In the genomic region with DNA sequence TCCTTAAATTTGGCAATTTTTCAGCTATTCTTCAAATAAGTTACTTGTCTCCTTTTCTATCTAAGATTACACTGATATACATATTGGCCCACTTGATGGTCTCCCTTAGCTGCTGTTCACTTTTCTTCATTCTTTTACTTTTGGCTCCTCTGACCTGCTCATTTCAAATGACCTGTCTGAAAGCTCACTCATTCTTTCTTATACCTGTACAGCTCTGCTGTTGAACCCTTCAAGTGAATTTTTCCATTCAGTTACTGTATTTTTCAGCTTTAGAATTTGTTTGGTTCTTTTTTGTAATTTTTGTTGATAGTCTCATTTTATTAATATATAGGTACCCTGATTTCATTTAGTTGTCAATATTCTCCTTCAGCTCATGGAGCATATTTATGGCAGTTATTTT, we compare ENCODE assay signal across 26 cellular contexts.
"Had no signal": no experiment of that assay in that cellular context is flagged by ENCODE, and none has a peak within 500 bp of the region (broad histone marks: within the 10 kb centered on the region; RNA-seq: fewer than 3 reads in every experiment).

No MANE protein-coding gene starts in this region.

- ATAC-seq: effector memory CD8-positive, alpha-beta T cell; esophagus mucosa; foreskin keratinocyte; gastrocnemius medialis; gastroesophageal sphincter; heart left ventricle; heart right ventricle had no signal

- DNase-seq: colonic mucosa; cortex of kidney; dermis blood vessel endothelial cell; dorsolateral prefrontal cortex; effector CD4-positive, alpha-beta T cell; effector CD8-positive, alpha-beta T cell; effector memory CD4-positive, alpha-beta T cell; effector memory CD8-positive, alpha-beta T cell; endodermal cell; erythroblast; esophagus squamous epithelium; foreskin keratinocyte; foreskin melanocyte; gastrocnemius medialis; glutamatergic neuron; head of caudate nucleus; heart left ventricle; heart right ventricle had no signal

- H3K4me1 ChIP-seq: colonic mucosa, esophagus muscularis mucosa, esophagus squamous epithelium, foreskin keratinocyte, gastrocnemius medialis, gastroesophageal sphincter, heart left ventricle, heart right ventricle had no signal

- H3K4me3 ChIP-seq: colonic mucosa, coronary artery, dorsolateral prefrontal cortex, esophagus muscularis mucosa, esophagus squamous epithelium, gastrocnemius medialis, gastroesophageal sphincter, heart left ventricle, heart right ventricle had no signal

- FAIRE-seq: endometrium, endothelial cell of umbilical vein, frontal cortex had no signal

- H3K9me3 ChIP-seq: colonic mucosa, esophagus muscularis mucosa, esophagus squamous epithelium, gastrocnemius medialis had no signal

- H3K36me3 ChIP-seq: colonic mucosa, gastrocnemius medialis, heart left ventricle had no signal

- H3K27ac ChIP-seq: colonic mucosa, coronary artery, dorsolateral prefrontal cortex, epithelial cell of prostate, esophagus muscularis mucosa, esophagus squamous epithelium, foreskin keratinocyte, gastrocnemius medialis, gastroesophageal sphincter, heart left ventricle, heart right ventricle had no signal

- H3K27me3 ChIP-seq: colonic mucosa, dorsolateral prefrontal cortex, esophagus muscularis mucosa, esophagus squamous epithelium, foreskin keratinocyte, gastrocnemius medialis, gastroesophageal sphincter, heart left ventricle, heart right ventricle had no signal
